ENCODE assay signal across 10 cellular contexts in the genomic region with DNA sequence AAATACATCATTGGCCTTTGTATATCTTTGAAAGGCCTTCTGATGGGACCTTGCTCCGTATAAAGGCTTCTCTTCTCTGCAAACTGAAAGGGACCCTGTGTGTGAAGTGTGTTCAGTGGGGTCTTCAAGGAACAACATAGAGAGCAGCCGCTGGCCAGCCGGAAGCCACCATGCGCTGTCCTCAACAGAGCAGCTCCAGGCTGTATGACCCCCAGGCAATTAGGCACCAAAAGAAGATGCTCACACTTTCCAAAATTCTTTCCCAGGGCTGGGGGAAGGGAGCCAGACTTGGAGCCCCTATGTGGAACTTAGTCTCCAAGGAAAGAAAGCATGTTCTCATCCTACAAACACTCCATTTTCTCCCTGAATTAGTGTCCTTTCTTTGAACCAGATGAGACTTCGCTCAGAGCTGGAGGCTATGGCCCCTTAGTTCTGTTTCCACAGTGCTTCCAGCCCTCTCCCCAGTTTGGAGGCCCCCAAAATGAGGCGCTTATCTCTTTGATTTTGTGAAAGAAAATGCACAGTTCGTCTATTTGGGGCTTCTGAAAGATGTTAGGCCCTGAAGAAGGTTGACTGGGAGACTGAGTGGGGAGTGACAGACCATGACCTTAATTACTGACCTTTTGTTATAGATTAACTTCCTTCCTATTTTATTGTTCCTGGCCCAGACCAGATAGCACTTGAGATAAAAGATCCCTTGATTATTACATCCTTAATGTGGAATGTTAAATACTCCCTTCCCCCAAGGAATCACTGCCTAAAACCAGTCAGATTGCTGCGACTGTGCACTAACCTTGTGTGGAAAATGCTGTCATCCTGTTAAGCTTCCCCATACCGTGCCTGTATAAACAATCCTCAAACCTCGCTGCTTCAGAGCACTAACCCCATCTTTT.
A peak's percentile ranks its signal among the peaks of the same experiment; 100 is the strongest.
DNase-seq lines count a peak whose midpoint lies in the region; ATAC-seq, FAIRE-seq and TF ChIP-seq lines count a peak whose summit lies in the region.
"Had no signal": no experiment of that assay in that cellular context is flagged by ENCODE, and none has a peak within 500 bp of the region (broad histone marks: within the 10 kb centered on the region; RNA-seq: fewer than 3 reads in every experiment).

No MANE protein-coding gene starts in this region.

- TF ChIP-seq POLR2A in A549 (IDR thresholded peaks at IDR 0.05; ENCODE audit: low read length), result no peak

- H3K4me2 ChIP-seq in A549, result peak overlapping the region; percentile 64

- H3K36me3 ChIP-seq in HUES6 (ENCODE audit: control insufficient read depth, insufficient read depth, low read length), result no peaks in the 10 kb centered on the region

- TF ChIP-seq RAD21 in A549 (conservative IDR thresholded peaks at IDR 0.05 in 1 of 2, IDR thresholded peaks at IDR 0.05 in 1 of 2), result no peak

- peak overlapping the region; percentile 98 for H3K27ac Mint-ChIP-seq in memory B cell
- H3K27ac Mint-ChIP-seq in CD14-positive monocyte, result peak overlapping the region in 1 of 7 donors; percentile 42

- intact Hi-C loops in CD14-positive monocyte (cut with micrococcal nuclease), result no loop called here

- H3K4me3 Mint-ChIP-seq in memory B cell (peak overlapping the region; percentile 41), CD14-positive monocyte (no peak overlapping the region)

- peak overlapping the region; percentile 29 to 73; a peak in 5 of 6 replicates for H3K27ac ChIP-seq in A549
- H3K27ac ChIP-seq in HUES6 (ENCODE audit: low read depth, low read length), result peak overlapping the region; percentile 49; the same call in 1 of the 2 replicates

- H3K4me1 ChIP-seq in A549, result peaks cover 44% of the 10 kb centered on the region
- peaks cover 22% of the 10 kb centered on the region for H3K4me1 ChIP-seq in HUES6 (ENCODE audit: control insufficient read depth, insufficient read depth, low read length)

- H3K27me3 Mint-ChIP-seq in memory B cell, result no peaks in the 10 kb centered on the region
- peaks cover 0 to 2% (median 0%) of the 10 kb centered on the region in 3 donors for H3K27me3 Mint-ChIP-seq in CD14-positive monocyte (ENCODE audit: low read depth in 3 of 3)

- H3K9me3 Mint-ChIP-seq in memory B cell (no peaks in the 10 kb centered on the region), CD14-positive monocyte (peaks cover 0 to 11% (median 4%) of the 10 kb centered on the region in 7 donors)

- H3K4me1 Mint-ChIP-seq in memory B cell (peaks cover 32% of the 10 kb centered on the region), CD14-positive monocyte (peaks cover 13% of the 10 kb centered on the region)

- no peak for FAIRE-seq in A549 (lab: Jason Lieb, UNC)

- CTCF ChIA-PET in A549 (lab: Yijun Ruan, JAX), result interaction anchor here (0.6 to 1.7 kb wide), 4 partner anchors 10 to 868 kb away, joined by 3 to 4 read pairs (median 3); no protein-coding TSS in a partner anchor

- H3K9me3 ChIP-seq in A549 (no peaks in the 10 kb centered on the region), HUES6 (ENCODE audit: control insufficient read depth, insufficient read depth, low read depth, low read length) (no peaks in the 10 kb centered on the region)

- peak overlapping the region; percentile 60 for H3K9ac ChIP-seq in HUES6 (ENCODE audit: low read length)

- H3K36me3 Mint-ChIP-seq in memory B cell, result peaks cover 3% of the 10 kb centered on the region
- peaks cover 0 to 4% of the 10 kb centered on the region in 2 donors for H3K36me3 Mint-ChIP-seq in CD14-positive monocyte

- WGBS in A549 (ENCODE audit: missing lambda C conversion rate), result 52% methylated on average over 10 of the region's 10 CpGs

- H3K27me3 ChIP-seq in HUES6 (ENCODE audit: control insufficient read depth, insufficient read depth, low read length), result no peaks in the 10 kb centered on the region

- TF ChIP-seq EP300 in A549 (IDR thresholded peaks at IDR 0.05), result no peak; a peak in 2 of 5 replicates

- POLR2A ChIA-PET in A549 (lab: Yijun Ruan, JAX), result no interaction called here

- DNase-seq in A549 (ENCODE audit: low read depth in 1 of 2, low spot score in 1 of 2), result peak in 1 of 2 experiments; percentile 78
- DNase-seq in cardiac fibroblast (ENCODE audit: low read depth in 2 of 2), result peak; percentile 31 to 45
- DNase-seq in memory B cell (ENCODE audit: low spot score in 2 of 2), result no peak
- no peak for DNase-seq in activated CD4-positive, alpha-beta T cell treated with anti-CD3 and anti-CD28 coated beads, Interleukin-2, amount 50 U/mL, for 4 hours
- DNase-seq in activated CD8-positive, alpha-beta memory T cell treated with anti-CD3 and anti-CD28 coated beads for 24 hours, result no peak
- DNase-seq in CD14-positive monocyte (ENCODE audit: low spot score), result no peak
- DNase-seq: activated effector memory CD4-positive, alpha-beta T cell treated with Interleukin-2 at 50 U/mL for 16 hours; GOT3 had no signal

- ATAC-seq in A549, result peak; percentile 78 to 90
- ATAC-seq in memory B cell (ENCODE audit: low read depth), result no peak
- no peak for ATAC-seq in HG02970 (IDR thresholded peaks at IDR 0.05; ENCODE audit: low FRiP score, unreplicated experiment)

- TF ChIP-seq CTCF in A549 (IDR thresholded peaks at IDR 0.05), result no peak
- no peak for TF ChIP-seq CTCF in cardiac fibroblast (IDR thresholded peaks at IDR 0.05; ENCODE audit: low read depth, low read length)
- TF ChIP-seq CTCF in CD14-positive monocyte (IDR thresholded peaks at IDR 0.05), result no peak

- no peak overlapping the region for H3K4me3 ChIP-seq in A549
- no peak overlapping the region for H3K4me3 ChIP-seq in HUES6 (ENCODE audit: low read depth, low read length)
- no peak overlapping the region for H3K4me3 ChIP-seq in cardiac fibroblast (replicated peaks in 1 of 2; ENCODE audit: low read depth in 2 of 2, low read length in 2 of 2)

TF ChIP-seq in A549, 52 proteins besides CTCF, POLR2A, EP300 and RAD21:
- TF ChIP-seq RARB (CRISPR knock-in tag; IDR thresholded peaks at IDR 0.05) (no peak), GATA3 (IDR thresholded peaks at IDR 0.05; ENCODE audit: borderline replicate concordance) (peak; percentile 93), JUN (IDR thresholded peaks at IDR 0.05) (0 out of 5 replicates have a peak, but pooled peaks of 1 of the 2 experiments have one; percentile 31), CEBPB (IDR thresholded peaks at IDR 0.05) (peak in 1 of 2 experiments; percentile 21; a peak in 1 of 4 replicates)
- TF ChIP-seq, protein P1, sequence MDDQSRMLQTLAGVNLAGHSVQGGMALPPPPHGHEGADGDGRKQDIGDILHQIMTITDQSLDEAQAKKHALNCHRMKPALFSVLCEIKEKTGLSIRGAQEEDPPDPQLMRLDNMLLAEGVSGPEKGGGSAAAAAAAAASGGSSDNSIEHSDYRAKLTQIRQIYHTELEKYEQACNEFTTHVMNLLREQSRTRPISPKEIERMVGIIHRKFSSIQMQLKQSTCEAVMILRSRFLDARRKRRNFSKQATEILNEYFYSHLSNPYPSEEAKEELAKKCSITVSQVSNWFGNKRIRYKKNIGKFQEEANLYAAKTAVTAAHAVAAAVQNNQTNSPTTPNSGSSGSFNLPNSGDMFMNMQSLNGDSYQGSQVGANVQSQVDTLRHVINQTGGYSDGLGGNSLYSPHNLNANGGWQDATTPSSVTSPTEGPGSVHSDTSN (IDR thresholded peaks at IDR 0.05), result no peak

Comparison
In these comparisons a context has a peak if more than half of its experiments do, and no peak if none do; other contexts are left out.
1. ATAC-seq: peak in A549 (2 of 2); none in memory B cell (single experiment) and HG02970 (single experiment).
2. DNase-seq: peak in cardiac fibroblast (2 of 2); none in memory B cell (0 of 2), activated CD4-positive, alpha-beta T cell treated with anti-CD3 and anti-CD28 coated beads, Interleukin-2, amount 50 U/mL, for 4 hours (0 of 2), activated CD8-positive, alpha-beta memory T cell treated with anti-CD3 and anti-CD28 coated beads for 24 hours (single experiment) and CD14-positive monocyte (single experiment).